Comparison of ENCODE assay signal across 8 cellular contexts in genomic region chr9:6054280-6055099, GRCh38. TPM values are rescaled to one million over a fixed set of nuclear protein-coding genes. Genes with fewer than 3 reads are reported as not detected.
DNase-seq lines count a peak whose midpoint lies in the region; ATAC-seq and TF ChIP-seq lines count a peak whose summit lies in the region.

No MANE protein-coding gene starts in this region.

- no peaks in the 10 kb centered on the region for H3K9me2 ChIP-seq in SU-DHL-6 (replicated peaks; ENCODE audit: insufficient read depth, low read length)

- no peak overlapping the region for H3K4me2 ChIP-seq in SU-DHL-6 (ENCODE audit: low read depth, low read length, poor library complexity, severe bottlenecking)

- no peak overlapping the region for H3K4me3 ChIP-seq in A673 (ENCODE audit: low read depth, low read length, poor library complexity, severe bottlenecking)
- H3K4me3 ChIP-seq in SU-DHL-6 (ENCODE audit: insufficient read depth, low read length, poor library complexity, severe bottlenecking) = no peak overlapping the region
- no peak overlapping the region for H3K4me3 ChIP-seq in right cardiac atrium (ENCODE audit: low read length)
- H3K4me3 ChIP-seq in gastrocnemius medialis = no peak overlapping the region

- H3K27ac ChIP-seq in A673 (ENCODE audit: low read depth, low read length, poor library complexity, severe bottlenecking) (no peak overlapping the region), SU-DHL-6 (ENCODE audit: low read depth, low read length) (no peak overlapping the region), right cardiac atrium (ENCODE audit: low read length) (no peak overlapping the region), gastrocnemius medialis (no peak overlapping the region)

- 7% methylated on average over 3 of the region's 3 CpGs for WGBS in right cardiac atrium

- peaks cover 12% of the 10 kb centered on the region for H3K4me1 ChIP-seq in A673 (ENCODE audit: insufficient read depth, low read length, poor library complexity, severe bottlenecking)
- H3K4me1 ChIP-seq in right cardiac atrium (ENCODE audit: control insufficient read depth, insufficient read depth, low read length) = no peaks in the 10 kb centered on the region
- no peaks in the 10 kb centered on the region for H3K4me1 ChIP-seq in gastrocnemius medialis

- in situ Hi-C loops in GM13977 (cut with MboI; ENCODE audit: low pct_unique_long_range_greater_than_20kb, low sequenced_read_pairs, unreplicated experiment) = loop anchor here (10.0 kb wide), 2 partner anchors 170 to 250 kb away; no protein-coding TSS in a partner anchor
- in situ Hi-C loops in gastrocnemius medialis (cut with MboI; ENCODE audit: low sequenced_read_pairs in 4 of 4) = loop anchor here (5.0 to 25.0 kb wide), 6 partner anchors 92 to 258 kb away; no protein-coding TSS in a partner anchor

- BruUV-seq in A673 (replicated peaks; lab: Mats Ljungman, UMichigan) = no TSS peak

- peak overlapping the region; percentile 60 for H2AFZ ChIP-seq in SU-DHL-6 (ENCODE audit: low read depth, low read length, severe bottlenecking)

- POLR2A ChIA-PET in A673 (lab: Charles Lee; ENCODE audit: low non-redundant PET) = no interaction called here

- CTCF ChIA-PET in A673 (lab: Charles Lee) = interaction anchor here (0.7 to 2.4 kb wide), 10 partner anchors 9 to 627 kb away, joined by 3 to 16 read pairs (median 4); no protein-coding TSS in a partner anchor

- no peak for TF ChIP-seq POLR2A in gastrocnemius medialis (IDR thresholded peaks at IDR 0.05)

- H3K9me3 ChIP-seq in A673 (ENCODE audit: low read depth, low read length, poor library complexity, severe bottlenecking) = no peaks in the 10 kb centered on the region
- H3K9me3 ChIP-seq in SU-DHL-6 (ENCODE audit: insufficient read depth, low read length) = no peaks in the 10 kb centered on the region
- no peaks in the 10 kb centered on the region for H3K9me3 ChIP-seq in right cardiac atrium (ENCODE audit: control insufficient read depth, low read length)
- no peaks in the 10 kb centered on the region for H3K9me3 ChIP-seq in gastrocnemius medialis

- peaks cover 16% of the 10 kb centered on the region for H3F3A ChIP-seq in SU-DHL-6 (ENCODE audit: insufficient read depth)

- H3K27me3 ChIP-seq in A673 (replicated peaks; ENCODE audit: insufficient read depth, low read depth, low read length, poor library complexity) (no peaks in the 10 kb centered on the region), SU-DHL-6 (ENCODE audit: low read length) (no peaks in the 10 kb centered on the region), right cardiac atrium (ENCODE audit: control insufficient read depth, insufficient read depth) (no peaks in the 10 kb centered on the region), gastrocnemius medialis (no peaks in the 10 kb centered on the region)

- TF ChIP-seq CTCF in A673 (conservative IDR thresholded peaks at IDR 0.05; ENCODE audit: low read depth, low read length) (peak; percentile 87), GM13977 (IDR thresholded peaks at IDR 0.05; ENCODE audit: extremely low read depth, insufficient read depth, missing control alignments) (peak; percentile 82), SU-DHL-6 (IDR thresholded peaks at IDR 0.05; ENCODE audit: insufficient read depth, low read length, poor library complexity, severe bottlenecking) (peak; percentile 86), gastrocnemius medialis (IDR thresholded peaks at IDR 0.05 in 4 of 5, conservative IDR thresholded peaks at IDR 0.05 in 1 of 5) (peak; percentile 41 to 71 (median 61))

- no peaks in the 10 kb centered on the region for H4K20me1 ChIP-seq in SU-DHL-6 (ENCODE audit: low read depth, low read length)

- ATAC-seq in right cardiac atrium (peak; percentile 86 to 91), gastrocnemius medialis (peak; percentile 63 to 82), GM21390 (IDR thresholded peaks at IDR 0.05; ENCODE audit: unreplicated experiment) (no peak)

- intact Hi-C loops in A673 (cut with micrococcal nuclease; ENCODE audit: unreplicated experiment) (loop anchor here (1.0 to 5.0 kb wide), 5 partner anchors 168 to 612 kb away; no protein-coding TSS in a partner anchor), right cardiac atrium (cut with DNase I) (loop anchor here (2.0 to 5.0 kb wide), 4 partner anchors 167 to 253 kb away; no protein-coding TSS in a partner anchor), gastrocnemius medialis (cut with DNase I; ENCODE audit: low total_unique reads) (loop anchor here (1.0 to 2.0 kb wide), 2 partner anchors 52 to 168 kb away; no protein-coding TSS in a partner anchor)

- H3K9ac ChIP-seq in SU-DHL-6 (ENCODE audit: low read length) = no peak overlapping the region

- no peaks in the 10 kb centered on the region for H3K79me2 ChIP-seq in SU-DHL-6 (ENCODE audit: insufficient read depth, low read length)

- H3K36me3 ChIP-seq in A673 (ENCODE audit: insufficient read depth, low read length, poor library complexity, severe bottlenecking) (no peaks in the 10 kb centered on the region), SU-DHL-6 (ENCODE audit: low read length) (no peaks in the 10 kb centered on the region), gastrocnemius medialis (no peaks in the 10 kb centered on the region)

- DNase-seq in A673 (ENCODE audit: low spot score) = peak; percentile 91
- DNase-seq in GM13977 (ENCODE audit: low spot score) = peak; percentile 35
- peak; percentile 83 for DNase-seq in NAMALWA (ENCODE audit: low spot score)
- DNase-seq in amygdala (lab: John Stamatoyannopoulos, UW) = peak in 37 of 56 donors; percentile 1 to 68 (median 22)
- DNase-seq in right cardiac atrium = peak; percentile 68 to 80 (median 70)
- peak in 1 of 2 donors; percentile 39 for DNase-seq in gastrocnemius medialis

RNA-seq across cellular contexts. Expression of gene RANBP6, which starts 39.1 kb away (rescaled TPM):
- total RNA-seq in A673 (2021) = 16.8 and 20.1 TPM in 2 replicates
- total RNA-seq in right cardiac atrium = 10 to 100 TPM; 19.7 to 28.1 (median 22.7) TPM
- 9.8 TPM for polyA plus RNA-seq in right cardiac atrium
- 10 to 100 TPM in 3 of 4 donors, 1 to 10 TPM in 1; 8.1 to 21.0 (median 16.9) TPM for total RNA-seq in gastrocnemius medialis
